ENCODE assay signal across 8 cellular contexts in the genomic region with DNA sequence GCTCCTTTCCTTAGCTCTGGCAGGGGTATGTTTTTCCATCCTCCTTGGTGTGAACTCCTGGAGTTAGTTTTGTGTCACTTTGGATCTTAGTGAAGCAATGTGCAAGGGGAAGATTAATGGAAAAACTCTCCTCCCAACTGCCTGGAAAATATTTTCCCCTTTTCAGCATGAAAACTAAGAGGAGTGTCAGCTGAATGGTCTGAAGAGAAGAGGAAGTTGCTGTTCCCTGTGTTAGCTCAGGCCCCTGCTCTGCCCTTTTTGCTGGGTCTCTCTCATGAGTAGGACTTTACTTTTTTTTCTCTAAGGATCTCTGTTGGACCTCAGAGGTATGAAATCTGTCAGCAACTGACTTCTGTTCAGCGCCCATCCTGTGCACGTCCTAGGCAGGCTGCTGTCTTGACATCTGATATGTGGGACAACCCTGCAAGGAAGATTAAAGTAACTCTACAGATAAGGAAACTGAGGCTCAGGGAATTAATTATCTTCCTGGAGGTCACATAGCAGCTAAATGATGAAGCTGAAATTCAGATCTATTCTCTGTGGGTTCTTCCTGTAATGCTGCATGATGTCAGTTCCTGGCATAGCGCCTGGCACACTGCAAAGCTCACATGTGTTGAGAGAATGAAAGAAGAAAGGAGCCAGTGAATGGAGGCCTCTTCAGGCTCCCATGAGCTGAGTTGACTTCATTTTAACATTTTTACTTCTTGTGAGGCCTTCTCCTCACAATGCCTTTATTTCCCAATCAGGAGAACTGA.
A peak's percentile ranks its signal among the peaks of the same experiment; 100 is the strongest.
DNase-seq lines count a peak whose midpoint lies in the region; TF ChIP-seq lines count a peak whose summit lies in the region.
"Had no signal": no experiment of that assay in that cellular context is flagged by ENCODE, and none has a peak within 500 bp of the region (broad histone marks: within the 10 kb centered on the region; RNA-seq: fewer than 3 reads in every experiment).

No MANE protein-coding gene starts in this region.

- DNase-seq in KBM-7 (peak; percentile 32), ascending aorta (ENCODE audit: low spot score in 2 of 2) (peak; percentile 44 to 86), hypothalamus (lab: John Stamatoyannopoulos, UW) (peak in 39 of 51 donors; percentile 1 to 88 (median 55)), LoVo (ENCODE audit: low spot score) (no peak), NCI-H774 (lab: John Stamatoyannopoulos, UW) (no peak)
- DNase-seq in activated CD8-positive, alpha-beta memory T cell treated with anti-CD3 and anti-CD28 coated beads for 24 hours, result no peak
- DNase-seq: SHP77 treated with DMSO at 0.1 percent for 48 hours had no signal

- H3K27ac ChIP-seq in ascending aorta (peak overlapping the region; percentile 52), subcutaneous abdominal adipose tissue (ENCODE audit: low read depth, low read length) (peak overlapping the region; percentile 19)

- no peak for TF ChIP-seq CTCF in ascending aorta (IDR thresholded peaks at IDR 0.05)

- no peaks in the 10 kb centered on the region for H3K27me3 ChIP-seq in ascending aorta
- H3K27me3 ChIP-seq in subcutaneous abdominal adipose tissue (ENCODE audit: control insufficient read depth in 5 of 5, insufficient read depth in 4 of 5, low read length in 5 of 5), result no peaks in the 10 kb centered on the region

- intact Hi-C loops in ascending aorta (cut with DNase I), result loop anchor here (5.0 kb wide), 1 partner anchor 67 kb away; no protein-coding TSS in a partner anchor

- no peak overlapping the region for H3K9ac ChIP-seq in subcutaneous abdominal adipose tissue (ENCODE audit: low read length in 5 of 5)

- H3K4me1 ChIP-seq in ascending aorta, result peaks cover 5 to 42% of the 10 kb centered on the region in 2 donors
- peaks cover 0 to 35% (median 25%) of the 10 kb centered on the region in 5 donors for H3K4me1 ChIP-seq in subcutaneous abdominal adipose tissue (ENCODE audit: control insufficient read depth in 5 of 5, insufficient read depth in 5 of 5, low read length in 5 of 5)

- H3K36me3 ChIP-seq in ascending aorta (no peaks in the 10 kb centered on the region), subcutaneous abdominal adipose tissue (ENCODE audit: control insufficient read depth in 5 of 5, insufficient read depth in 5 of 5, low read length in 5 of 5) (no peaks in the 10 kb centered on the region)

- H3K9me3 ChIP-seq in ascending aorta (no peaks in the 10 kb centered on the region), subcutaneous abdominal adipose tissue (ENCODE audit: control insufficient read depth in 5 of 5, low read length in 5 of 5) (no peaks in the 10 kb centered on the region)

- in situ Hi-C loops in KBM-7 (cut with MboI; ENCODE audit: low pct_unique_long_range_greater_than_20kb, low sequenced_read_pairs), result no loop called here

- no peak overlapping the region for H3K4me3 ChIP-seq in ascending aorta
- H3K4me3 ChIP-seq in subcutaneous abdominal adipose tissue (ENCODE audit: low read depth in 1 of 5, low read length in 5 of 5), result no peak overlapping the region

Comparison
In these comparisons a context has a peak if more than half of its experiments do, and no peak if none do; other contexts are left out.
1. DNase-seq: peak in KBM-7 (single experiment), ascending aorta (2 of 2) and hypothalamus (39 of 51); none in LoVo (single experiment), activated CD8-positive, alpha-beta memory T cell treated with anti-CD3 and anti-CD28 coated beads for 24 hours (single experiment) and NCI-H774 (single experiment).